Comparison of ENCODE assay signal across 24 cellular contexts in genomic region chr16:76303637-76304314, GRCh38. TPM values are rescaled to one million over a fixed set of nuclear protein-coding genes. Genes with fewer than 3 reads are reported as not detected.
"Had no signal": no experiment of that assay in that cellular context is flagged by ENCODE, and none has a peak within 500 bp of the region (broad histone marks: within the 10 kb centered on the region; RNA-seq: fewer than 3 reads in every experiment).

No MANE protein-coding gene starts in this region.

- DNase-seq: activated CD4-positive, alpha-beta memory T cell treated with anti-CD3 and anti-CD28 coated beads, Interleukin-2, amount 10 ng/mL, durations not matched to agents 7 days and 5 days; activated CD4-positive, alpha-beta T cell treated with anti-CD3 and anti-CD28 coated beads for 4 hours; activated CD4-positive, CD25-positive, alpha-beta regulatory T cell; activated CD8-positive, alpha-beta memory T cell treated with anti-CD3 and anti-CD28 coated beads, Interleukin-2, amount 10 ng/mL, durations not matched to agents 7 days and 5 days; activated effector memory CD4-positive, alpha-beta T cell treated with anti-CD3 and anti-CD28 coated beads, Interleukin-2, amount 50 U/mL, for 16 hours; activated naive CD4-positive, alpha-beta T cell treated with anti-CD3 and anti-CD28 coated beads, Interleukin-2, amount 10 ng/mL, durations not matched to agents 7 days and 5 days; activated T-cell treated with anti-CD3 and anti-CD28 coated beads for 4 hours; aorta; dermis blood vessel endothelial cell; effector CD8-positive, alpha-beta T cell; erythroblast; foreskin fibroblast; heart right ventricle; islet precursor cell; left cardiac atrium; pancreas; psoas muscle; stimulated activated CD4-positive, alpha-beta T cell treated with anti-CD3 and anti-CD28 coated beads, Interleukin-4, amount 100 ng/mL, for 24 hours; stimulated activated naive CD8-positive, alpha-beta T cell treated with anti-CD3 and anti-CD28 coated beads, Interleukin-15, Interleukin-2, amounts not matched to agents 100 U/mL and 50 U/mL, for 24 hours; upper lobe of right lung had no signal

- H3K36me3 ChIP-seq: heart right ventricle, neutrophil, pancreas, right atrium auricular region, upper lobe of right lung had no signal

- FAIRE-seq: pancreas had no signal

- ATAC-seq: activated CD8-positive, alpha-beta memory T cell treated with anti-CD3 and anti-CD28 coated beads, Interleukin-2, amount 10 ng/mL, durations not matched to agents 7 days and 5 days; heart right ventricle; left cardiac atrium; pancreas; psoas muscle; stimulated activated naive CD8-positive, alpha-beta T cell treated with anti-CD3 and anti-CD28 coated beads, Interleukin-15, Interleukin-2, amounts not matched to agents 100 U/mL and 50 U/mL, for 24 hours; upper lobe of right lung had no signal

- H3K27ac ChIP-seq: heart right ventricle, neutrophil, pancreas, psoas muscle, right atrium auricular region, upper lobe of right lung had no signal

- H3K4me3 ChIP-seq: heart right ventricle, pancreas, psoas muscle, right atrium auricular region, upper lobe of right lung had no signal

- H3K9me3 ChIP-seq: heart right ventricle, neutrophil, pancreas, psoas muscle, right atrium auricular region, upper lobe of right lung had no signal

- H3K27me3 ChIP-seq: heart right ventricle, neutrophil, pancreas, right atrium auricular region, upper lobe of right lung had no signal

- H3K4me1 ChIP-seq: heart right ventricle, pancreas, psoas muscle, right atrium auricular region, upper lobe of right lung had no signal

RNA-seq across cellular contexts. Expression of gene CNTNAP4, which starts 26.6 kb away (rescaled TPM):
- total RNA-seq: activated CD4-positive, alpha-beta memory T cell treated with anti-CD3 and anti-CD28 coated beads, Interleukin-2, amount 10 ng/mL, durations not matched to agents 7 days and 5 days; activated CD8-positive, alpha-beta memory T cell treated with anti-CD3 and anti-CD28 coated beads, Interleukin-2, amount 10 ng/mL, durations not matched to agents 7 days and 5 days; aorta; cardiac septum; dermis blood vessel endothelial cell; fibroblast of lung; heart right ventricle; pancreas; right atrium auricular region; upper lobe of right lung had no signal
- polyA plus RNA-seq: aorta, fibroblast of lung, heart right ventricle, pancreas had no signal
